ENCODE assay signal across 16 cellular contexts in genomic region chr6:136534268-136534667, GRCh38. TPM values are rescaled to one million over a fixed set of nuclear protein-coding genes. Genes with fewer than 3 reads are reported as not detected.
A peak's percentile ranks its signal among the peaks of the same experiment; 100 is the strongest.
DNase-seq lines count a peak whose midpoint lies in the region; ATAC-seq, FAIRE-seq and TF ChIP-seq lines count a peak whose summit lies in the region.
"Had no signal": no experiment of that assay in that cellular context is flagged by ENCODE, and none has a peak within 500 bp of the region (broad histone marks: within the 10 kb centered on the region; RNA-seq: fewer than 3 reads in every experiment).

No MANE protein-coding gene starts in this region.

- no peaks in the 10 kb centered on the region for H3K27me3 Mint-ChIP-seq in endodermal cell (ENCODE audit: insufficient read depth)
- peaks cover 4% of the 10 kb centered on the region for H3K27me3 Mint-ChIP-seq in neural progenitor cell (ENCODE audit: insufficient read depth, low read depth)

- TF ChIP-seq CTCF in liver (IDR thresholded peaks at IDR 0.05; ENCODE audit: low read depth, low read length, missing input control), result no peak
- no peak for TF ChIP-seq CTCF in HepG2 (CRISPR knock-in tag; IDR thresholded peaks at IDR 0.05)
- TF ChIP-seq CTCF in endodermal cell (conservative IDR thresholded peaks at IDR 0.05), result no peak
- no peak for TF ChIP-seq CTCF in neural progenitor cell (IDR thresholded peaks at IDR 0.05)

- no TSS peak for BruUV-seq in HepG2 (replicated peaks; lab: Mats Ljungman, UMichigan)

- H3K4me3 Mint-ChIP-seq in endodermal cell (no peak overlapping the region), neural progenitor cell (no peak overlapping the region)
- H3K4me3 Mint-ChIP-seq: CD8-positive, alpha-beta T cell; H9 had no signal

- POLR2A ChIA-PET in HepG2 (lab: Yijun Ruan, JAX), result no interaction called here

- peaks cover 5% of the 10 kb centered on the region for H3K36me3 Mint-ChIP-seq in endodermal cell (ENCODE audit: low read depth)
- no peaks in the 10 kb centered on the region for H3K36me3 Mint-ChIP-seq in neural progenitor cell
- H3K36me3 Mint-ChIP-seq: CD8-positive, alpha-beta T cell had no signal

- no peak for DNase-seq in HepG2 (ENCODE audit: low spot score)
- DNase-seq in endodermal cell, result peak; percentile 61
- DNase-seq in neural progenitor cell (ENCODE audit: low spot score), result peak; percentile 19
- DNase-seq in AG08395 (ENCODE audit: low spot score), result no peak
- DNase-seq in left ventricle myocardium superior, result no peak
- DNase-seq in epidermal melanocyte (ENCODE audit: insufficient read length, low spot score), result no peak
- DNase-seq: Calu3; CD8-positive, alpha-beta T cell; DMS79 treated with DMSO at 0.1 percent for 48 hours; GF-D8; H9 had no signal

- no peaks in the 10 kb centered on the region for H3K79me2 ChIP-seq in HepG2 (ENCODE audit: insufficient read depth, low read length)
- peaks cover 5% of the 10 kb centered on the region for H3K79me2 ChIP-seq in neural progenitor cell (ENCODE audit: low read depth)

- H3K36me3 ChIP-seq in liver (ENCODE audit: control insufficient read depth in 4 of 4, insufficient read depth in 3 of 4, low read depth in 1 of 4, low read length in 3 of 4) (peaks cover 0 to 2% (median 0%) of the 10 kb centered on the region in 4 donors), HepG2 (replicated peaks in 1 of 2; ENCODE audit: control insufficient read depth in 1 of 2, insufficient read depth in 2 of 2, low read length in 2 of 2) (no peaks in the 10 kb centered on the region), endodermal cell (ENCODE audit: control insufficient read depth, insufficient read depth, low read length) (no peaks in the 10 kb centered on the region), neural progenitor cell (no peaks in the 10 kb centered on the region)
- H3K36me3 ChIP-seq: BLaER1 treated with 17β-estradiol and CSF1 and Interleukin-3, amounts not matched to agents 10 nM and 100 nM had no signal

- H3K4me3 ChIP-seq in liver (ENCODE audit: low read depth in 1 of 3, low read length in 3 of 3) (no peak overlapping the region), HepG2 (replicated peaks in 1 of 3; ENCODE audit: insufficient read depth in 1 of 3, low read depth in 2 of 3, low read length in 3 of 3) (no peak overlapping the region), endodermal cell (ENCODE audit: low read length) (no peak overlapping the region), neural progenitor cell (no peak overlapping the region)
- H3K4me3 ChIP-seq: A549; BLaER1 treated with 17β-estradiol and CSF1 and Interleukin-3, amounts not matched to agents 10 nM and 100 nM had no signal

- no peaks in the 10 kb centered on the region for H3K9me3 Mint-ChIP-seq in endodermal cell
- H3K9me3 Mint-ChIP-seq in neural progenitor cell, result peaks cover 2% of the 10 kb centered on the region

- in situ Hi-C loops in HepG2 (cut with HindIII; ENCODE audit: extremely low pct_ligation_motif_present, low pct_unique_long_range_greater_than_20kb), result no loop called here

- H3K9ac ChIP-seq in liver (ENCODE audit: low read depth in 1 of 2, low read length in 2 of 2), result no peak overlapping the region
- H3K9ac ChIP-seq in HepG2 (ENCODE audit: insufficient read depth, low read depth, low read length), result no peak overlapping the region
- no peak overlapping the region for H3K9ac ChIP-seq in endodermal cell (ENCODE audit: extremely low read depth, low read length, poor library complexity, severe bottlenecking)
- H3K9ac ChIP-seq in neural progenitor cell, result no peak overlapping the region
- H3K9ac ChIP-seq: BLaER1 treated with 17β-estradiol and CSF1 and Interleukin-3, amounts not matched to agents 10 nM and 100 nM had no signal

- no peaks in the 10 kb centered on the region for H3K9me3 ChIP-seq in liver (ENCODE audit: control insufficient read depth in 4 of 4, low read length in 3 of 4)
- no peaks in the 10 kb centered on the region for H3K9me3 ChIP-seq in HepG2 (ENCODE audit: low read length)
- H3K9me3 ChIP-seq in endodermal cell (ENCODE audit: control insufficient read depth, low read length), result no peaks in the 10 kb centered on the region
- H3K9me3 ChIP-seq in neural progenitor cell (ENCODE audit: low read depth), result no peaks in the 10 kb centered on the region
- H3K9me3 ChIP-seq: A549 had no signal

- CTCF ChIA-PET in HepG2 (lab: Yijun Ruan, JAX; ENCODE audit: low intra/inter-chr PET ratio, low total read pairs), result no interaction called here

- peaks cover 0 to 11% (median 8%) of the 10 kb centered on the region in 4 donors for H3K4me1 ChIP-seq in liver (ENCODE audit: control insufficient read depth in 4 of 4, insufficient read depth in 4 of 4, low read length in 3 of 4)
- no peaks in the 10 kb centered on the region for H3K4me1 ChIP-seq in HepG2 (ENCODE audit: insufficient read depth, low read length)
- H3K4me1 ChIP-seq in endodermal cell (ENCODE audit: control insufficient read depth, insufficient read depth, low read length), result peaks cover 8% of the 10 kb centered on the region
- peaks cover 14% of the 10 kb centered on the region for H3K4me1 ChIP-seq in neural progenitor cell
- H3K4me1 ChIP-seq: BLaER1 treated with 17β-estradiol and CSF1 and Interleukin-3, amounts not matched to agents 10 nM and 100 nM had no signal

- H3K27ac ChIP-seq in liver (ENCODE audit: low read depth in 1 of 2, low read length in 2 of 2) (no peak overlapping the region), HepG2 (ENCODE audit: extremely low read length, insufficient read depth, low read length) (no peak overlapping the region), endodermal cell (ENCODE audit: low read depth, low read length) (no peak overlapping the region), neural progenitor cell (no peak overlapping the region)
- H3K27ac ChIP-seq: 22Rv1; BLaER1 treated with 17β-estradiol and CSF1 and Interleukin-3, amounts not matched to agents 10 nM and 100 nM had no signal

- FAIRE-seq in HepG2 (lab: Jason Lieb, UNC), result no peak
- FAIRE-seq: A549, H1 had no signal

- no peaks in the 10 kb centered on the region for H4K20me1 ChIP-seq in HepG2 (ENCODE audit: insufficient read depth, low read length)
- H4K20me1 ChIP-seq in neural progenitor cell (ENCODE audit: low read depth), result no peaks in the 10 kb centered on the region
- H4K20me1 ChIP-seq: BLaER1 treated with 17β-estradiol and CSF1 and Interleukin-3, amounts not matched to agents 10 nM and 100 nM had no signal

- H2AFZ ChIP-seq in HepG2 (ENCODE audit: low read length) (no peak overlapping the region), neural progenitor cell (replicated peaks) (no peak overlapping the region)

- intact Hi-C loops in HepG2 (cut with micrococcal nuclease; ENCODE audit: unreplicated experiment), result no loop called here
- intact Hi-C loops in left ventricle myocardium superior (cut with micrococcal nuclease), result no loop called here

- no peak overlapping the region for H3K4me2 ChIP-seq in HepG2 (ENCODE audit: low read depth, low read length)
- no peak overlapping the region for H3K4me2 ChIP-seq in neural progenitor cell
- H3K4me2 ChIP-seq: A549; BLaER1 treated with 17β-estradiol and CSF1 and Interleukin-3, amounts not matched to agents 10 nM and 100 nM had no signal

- no peaks in the 10 kb centered on the region for H3K27me3 ChIP-seq in liver (ENCODE audit: control insufficient read depth in 4 of 4, insufficient read depth in 4 of 4, low read length in 3 of 4)
- peaks cover 0 to 15% of the 10 kb centered on the region in 2 experiments; a peak in 2 of 5 replicates for H3K27me3 ChIP-seq in HepG2 (ENCODE audit: control insufficient read depth in 1 of 2, insufficient read depth in 2 of 2, low read length in 2 of 2)
- H3K27me3 ChIP-seq in endodermal cell (ENCODE audit: control insufficient read depth, insufficient read depth, low read length, poor library complexity, severe bottlenecking), result no peaks in the 10 kb centered on the region
- H3K27me3 ChIP-seq in neural progenitor cell, result no peaks in the 10 kb centered on the region
- H3K27me3 ChIP-seq: BLaER1 treated with 17β-estradiol and CSF1 and Interleukin-3, amounts not matched to agents 10 nM and 100 nM had no signal

- ATAC-seq in HepG2, result no peak
- no peak for ATAC-seq in left ventricle myocardium superior
- ATAC-seq: A549; CD8-positive, alpha-beta T cell had no signal

- peaks cover 35% of the 10 kb centered on the region for H3K4me1 Mint-ChIP-seq in endodermal cell
- H3K4me1 Mint-ChIP-seq in neural progenitor cell, result peaks cover 38% of the 10 kb centered on the region

- H3K27ac Mint-ChIP-seq in endodermal cell (peak overlapping the region; percentile 63), neural progenitor cell (no peak overlapping the region)
- H3K27ac Mint-ChIP-seq: CD8-positive, alpha-beta T cell had no signal

- peak in 1 of 2 donors; percentile 31 for TF ChIP-seq RAD21 in liver (IDR thresholded peaks at IDR 0.05)
- no peak for TF ChIP-seq RAD21 in HepG2 (CRISPR knock-in tag; IDR thresholded peaks at IDR 0.05)

- TF ChIP-seq POLR2A in HepG2 (IDR thresholded peaks at IDR 0.05; ENCODE audit: insufficient read depth in 1 of 2, low read depth in 2 of 2, low read length in 2 of 2), result no peak

- 56% methylated on average over 3 of the region's 3 CpGs for WGBS in liver
- WGBS in HepG2 (ENCODE audit: low lambda C conversion rate), result 26% methylated on average over 3 of the region's 3 CpGs
- 60 to 80% methylated on average over 1 to 3 of the region's 3 CpGs for WGBS in endodermal cell (ENCODE audit: insufficient coverage in 1 of 2, insufficient read length in 1 of 2), 2 experiments

- no peak for TF ChIP-seq EP300 in HepG2 (IDR thresholded peaks at IDR 0.05; ENCODE audit: low read depth in 2 of 2, low read length in 2 of 2)
- no peak for TF ChIP-seq EP300 in HepG2 (CRISPR knock-in tag; IDR thresholded peaks at IDR 0.05; ENCODE audit: borderline replicate concordance)

- peaks cover 8% of the 10 kb centered on the region for H3F3A ChIP-seq in neural progenitor cell (ENCODE audit: low read depth)

RNA-seq across cellular contexts. Expression of gene MAP7, which starts 16.0 kb away (rescaled TPM):
- total RNA-seq in liver (10 to 100 TPM in 1 of 2 donors, 1 to 10 TPM in 1; 3.2 to 17.5 TPM), HepG2 (2016; rRNA removed; fragmentation: Illumina TruSeq; extraction: Trizol) (0.04 and 0.07 TPM in 2 replicates), endodermal cell (10 to 100 TPM; 42.4 to 48.7 TPM), neural progenitor cell (ENCODE audit: low replicate concordance) (8.9 and 9.0 TPM in 2 replicates), left ventricle myocardium superior (3.9 TPM)
- polyA plus RNA-seq in liver (1 to 10 TPM; 8.1 to 8.4 TPM), HepG2 (2011; rRNA removed) (not detected in 2 replicates)
- not detected in 2 replicates for total RNA-seq in HepG2 (2016; cell fraction: cytosol; rRNA removed; fragmentation: Illumina TruSeq; extraction: Trizol; ENCODE audit: low read depth)
- total RNA-seq in HepG2 (2016; cell fraction: insoluble cytoplasmic fraction; rRNA removed; fragmentation: Illumina TruSeq; extraction: Trizol), result not detected in 2 replicates
- 0.06 and 0.07 TPM in 2 replicates for total RNA-seq in HepG2 (2016; cell fraction: membrane; rRNA removed; fragmentation: Illumina TruSeq; extraction: Trizol)
- total RNA-seq in HepG2 (2016; cell fraction: nucleus; rRNA removed; fragmentation: Illumina TruSeq; extraction: Trizol), result not detected in 2 replicates
- polyA plus RNA-seq in HepG2 (2011; cell fraction: cytosol; rRNA removed), result not detected in 2 replicates
- not detected in 2 replicates for polyA plus RNA-seq in HepG2 (2011; cell fraction: nucleus; rRNA removed)
- polyA plus RNA-seq in HepG2 (2012), result not detected in 2 replicates
- not detected in 2 replicates for polyA plus RNA-seq in HepG2 (2016; cell fraction: cytosol; fragmentation: Illumina TruSeq; extraction: Trizol; ENCODE audit: low read depth)
- polyA plus RNA-seq in HepG2 (2016; cell fraction: insoluble cytoplasmic fraction; fragmentation: Illumina TruSeq; extraction: Trizol; ENCODE audit: low read depth), result 0.05 and 0.13 TPM in 2 replicates
- polyA plus RNA-seq in HepG2 (2016; cell fraction: membrane; fragmentation: Illumina TruSeq; extraction: Trizol; ENCODE audit: low read depth), result not detected in 2 replicates
- polyA plus RNA-seq in HepG2 (2016; cell fraction: nucleus; fragmentation: Illumina TruSeq; extraction: Trizol; ENCODE audit: insufficient read depth, low read depth), result not detected in 2 replicates
- polyA minus RNA-seq in HepG2 (2011; rRNA and poly(A)+ RNA removed; ENCODE audit: low replicate concordance), result 26.0 TPM in 1 of 2 replicates, not detected in the other
- 0.18 TPM in 1 of 2 replicates, not detected in the other for polyA minus RNA-seq in HepG2 (2011; cell fraction: cytosol; rRNA and poly(A)+ RNA removed)
- 0.13 TPM in 1 of 2 replicates, not detected in the other for polyA minus RNA-seq in HepG2 (2011; cell fraction: nucleus; rRNA and poly(A)+ RNA removed)
- polyA plus RNA-seq in endodermal cell (2013, experiment 1 of 2), result 8.0 TPM
- 6.7 TPM for polyA plus RNA-seq in endodermal cell (2013, experiment 2 of 2)

Comparison
In these comparisons a context has a peak if more than half of its experiments do, and no peak if none do; other contexts are left out.
1. DNase-seq: peak in endodermal cell (single experiment) and neural progenitor cell (single experiment); none in HepG2 (single experiment), AG08395 (single experiment), left ventricle myocardium superior (single experiment) and epidermal melanocyte (single experiment).